ENCODE assay signal across 7 cellular contexts in genomic region chr9:42435717-42436300, GRCh38.
A peak's percentile ranks its signal among the peaks of the same experiment; 100 is the strongest.
DNase-seq lines count a peak whose midpoint lies in the region; ATAC-seq and TF ChIP-seq lines count a peak whose summit lies in the region.
"Not testable (repeated sequence)": the region's sequence is repeated elsewhere in the genome, so short reads cannot be mapped to it uniquely, and the experiment has no call there.

No MANE protein-coding gene starts in this region.

- not testable (repeated sequence) for H3K27ac Mint-ChIP-seq in endodermal cell; stimulated activated naive CD8-positive, alpha-beta T cell treated with anti-CD3 and anti-CD28 coated beads, Interleukin-15, amount 100 ng/mL, for 72 hours

- not testable (repeated sequence) for H4K91ac ChIP-seq in neuronal stem cell (ENCODE audit: low read depth, low read length, poor library complexity)

- H3K9me3 Mint-ChIP-seq in activated T-cell treated with anti-CD3 and anti-CD28 coated beads, Interleukin-2, amount 50 U/mL, for 4 hours; endodermal cell; stimulated activated naive CD8-positive, alpha-beta T cell treated with anti-CD3 and anti-CD28 coated beads, Interleukin-15, amount 100 ng/mL, for 72 hours: not testable (repeated sequence)

- TF ChIP-seq EP300 in SK-N-SH (IDR thresholded peaks at IDR 0.05; ENCODE audit: borderline replicate concordance in 1 of 2, low read depth in 1 of 2, low read length in 1 of 2), result not testable (repeated sequence)

- CTCF ChIA-PET in SK-N-SH (lab: Yijun Ruan, JAX), result not testable (repeated sequence)

- not testable (repeated sequence) for H3K79me2 ChIP-seq in SK-N-SH (ENCODE audit: insufficient read depth); mesendoderm (ENCODE audit: control insufficient read depth, insufficient read depth, low read length)

- H2AK5ac ChIP-seq in mesendoderm (ENCODE audit: low read length); neuronal stem cell (ENCODE audit: low read depth, low read length): not testable (repeated sequence)

- H3K56ac ChIP-seq in mesendoderm (ENCODE audit: low read length), result not testable (repeated sequence)

- not testable (repeated sequence) for H3K36me3 Mint-ChIP-seq in activated T-cell treated with anti-CD3 and anti-CD28 coated beads, Interleukin-2, amount 50 U/mL, for 4 hours (ENCODE audit: insufficient read depth); endodermal cell (ENCODE audit: low read depth)

- H4K5ac ChIP-seq in mesendoderm (ENCODE audit: low read length), result not testable (repeated sequence)

- POLR2A ChIA-PET in SK-N-SH (lab: Yijun Ruan, JAX), result not testable (repeated sequence)

- H4K20me1 ChIP-seq in SK-N-SH (ENCODE audit: insufficient read depth), result not testable (repeated sequence)

- H3K4me2 ChIP-seq in SK-N-SH, result peak overlapping the region; percentile 57; the same call in 1 of the 2 replicates
- not testable (repeated sequence) for H3K4me2 ChIP-seq in mesendoderm (ENCODE audit: low read length); neuronal stem cell (ENCODE audit: insufficient read depth, low read length, poor library complexity, severe bottlenecking)

- H3K36me3 ChIP-seq in SK-N-SH (replicated peaks in 1 of 2; ENCODE audit: control insufficient read depth in 1 of 2, insufficient read depth in 2 of 2, low read length in 1 of 2); endodermal cell (ENCODE audit: control insufficient read depth, insufficient read depth, low read length); mesendoderm (ENCODE audit: control insufficient read depth, insufficient read depth, low read length); neuronal stem cell (replicated peaks in 1 of 2; ENCODE audit: control insufficient read depth in 2 of 2, insufficient read depth in 2 of 2, low read length in 2 of 2): not testable (repeated sequence)

- not testable (repeated sequence) for H3K9me2 ChIP-seq in SK-N-SH

- not testable (repeated sequence) for H3K79me1 ChIP-seq in mesendoderm (ENCODE audit: low read length); neuronal stem cell (ENCODE audit: low read depth, low read length)

- not testable (repeated sequence) for H2AFZ ChIP-seq in SK-N-SH (ENCODE audit: low read depth); neuronal stem cell (ENCODE audit: low read length)

- H2BK120ac ChIP-seq in mesendoderm (ENCODE audit: low read depth, low read length); neuronal stem cell (ENCODE audit: low read depth, low read length): not testable (repeated sequence)

- H3K4ac ChIP-seq in mesendoderm (ENCODE audit: low read depth, low read length); neuronal stem cell (ENCODE audit: low read length): not testable (repeated sequence)

- not testable (repeated sequence) for H3K27me3 ChIP-seq in SK-N-SH (ENCODE audit: insufficient read depth); endodermal cell (ENCODE audit: control insufficient read depth, insufficient read depth, low read length, poor library complexity, severe bottlenecking); mesendoderm (ENCODE audit: insufficient read depth, low read length, poor library complexity); neuronal stem cell (ENCODE audit: control insufficient read depth in 3 of 3, insufficient read depth in 3 of 3, low read depth in 1 of 3, low read length in 3 of 3)

- H3K23ac ChIP-seq in mesendoderm (ENCODE audit: low read length); neuronal stem cell (ENCODE audit: low read depth, low read length, poor library complexity): not testable (repeated sequence)

- H3F3A ChIP-seq in SK-N-SH (replicated peaks; ENCODE audit: insufficient read depth), result not testable (repeated sequence)

- H3K27ac ChIP-seq in SK-N-SH (ENCODE audit: low read depth in 2 of 2, low read length in 1 of 2); mesendoderm (ENCODE audit: low read depth, low read length); neuronal stem cell (replicated peaks; ENCODE audit: low read length): not testable (repeated sequence)
- H3K27ac ChIP-seq in endodermal cell (ENCODE audit: low read depth, low read length), result peak overlapping the region; percentile 68

- not testable (repeated sequence) for H3K9ac ChIP-seq in SK-N-SH; endodermal cell (ENCODE audit: extremely low read depth, low read length, poor library complexity, severe bottlenecking); mesendoderm (ENCODE audit: low read length); neuronal stem cell (ENCODE audit: low read depth, low read length, poor library complexity)

- not testable (repeated sequence) for TF ChIP-seq CTCF in SK-N-SH (IDR thresholded peaks at IDR 0.05); endodermal cell (conservative IDR thresholded peaks at IDR 0.05)

- H4K8ac ChIP-seq in mesendoderm (ENCODE audit: low read depth, low read length); neuronal stem cell (ENCODE audit: low read depth, low read length): not testable (repeated sequence)

- ATAC-seq in activated T-cell treated with anti-CD3 and anti-CD28 coated beads, Interleukin-2, amount 50 U/mL, for 4 hours, result peak in 1 of 2 donors; percentile 33
- peak; percentile 53 for ATAC-seq in stimulated activated naive CD8-positive, alpha-beta T cell treated with anti-CD3 and anti-CD28 coated beads, Interleukin-15, amount 100 ng/mL, for 72 hours

- H3K4me1 ChIP-seq in SK-N-SH (ENCODE audit: control insufficient read depth in 1 of 2, insufficient read depth in 2 of 2, low read depth in 1 of 2, low read length in 1 of 2); endodermal cell (ENCODE audit: control insufficient read depth, insufficient read depth, low read length); mesendoderm (ENCODE audit: control insufficient read depth, low read depth, low read length); neuronal stem cell (ENCODE audit: control insufficient read depth in 2 of 2, insufficient read depth in 1 of 2, low read depth in 1 of 2, low read length in 2 of 2): not testable (repeated sequence)

- not testable (repeated sequence) for H2BK5ac ChIP-seq in mesendoderm (ENCODE audit: low read length); neuronal stem cell (ENCODE audit: low read length)

- not testable (repeated sequence) for H3K18ac ChIP-seq in mesendoderm (ENCODE audit: low read length)
- peak overlapping the region; percentile 83 for H3K18ac ChIP-seq in neuronal stem cell (ENCODE audit: low read length)

- H3K14ac ChIP-seq in neuronal stem cell (ENCODE audit: low read length), result not testable (repeated sequence)

- peak overlapping the region; percentile 35 for H3K4me3 Mint-ChIP-seq in activated T-cell treated with anti-CD3 and anti-CD28 coated beads, Interleukin-2, amount 50 U/mL, for 4 hours
- H3K4me3 Mint-ChIP-seq in endodermal cell; stimulated activated naive CD8-positive, alpha-beta T cell treated with anti-CD3 and anti-CD28 coated beads, Interleukin-15, amount 100 ng/mL, for 72 hours: not testable (repeated sequence)

- not testable (repeated sequence) for H3K27me3 Mint-ChIP-seq in activated T-cell treated with anti-CD3 and anti-CD28 coated beads, Interleukin-2, amount 50 U/mL, for 4 hours (ENCODE audit: low read depth); endodermal cell (ENCODE audit: insufficient read depth); stimulated activated naive CD8-positive, alpha-beta T cell treated with anti-CD3 and anti-CD28 coated beads, Interleukin-15, amount 100 ng/mL, for 72 hours

- DNase-seq in ELF-1 (ENCODE audit: low read depth, low spot score) (peak; percentile 9), endodermal cell (peak; percentile 47), mesendoderm (peak; percentile 0)
- DNase-seq in SK-N-SH; activated T-cell treated with anti-CD3 and anti-CD28 coated beads, Interleukin-2, amount 50 U/mL, for 4 hours; neuronal stem cell (ENCODE audit: low spot score); stimulated activated naive CD8-positive, alpha-beta T cell treated with anti-CD3 and anti-CD28 coated beads, Interleukin-15, amount 100 ng/mL, for 72 hours: not testable (repeated sequence)

- 43% methylated on average over 4 of the region's 4 CpGs for WGBS in SK-N-SH (ENCODE audit: low lambda C conversion rate)
- 92% methylated on average over 3 of the region's 4 CpGs; no CpG with 5 or more reads in 1 of the 2 experiments for WGBS in endodermal cell (ENCODE audit: insufficient coverage in 1 of 2, insufficient read length in 1 of 2), 2 experiments
- no CpG with 5 or more reads among the region's 4 CpGs for WGBS in mesendoderm (ENCODE audit: extremely low coverage, insufficient coverage, low lambda C conversion rate)
- WGBS in neuronal stem cell (ENCODE audit: extremely low coverage in 2 of 2, insufficient read length in 2 of 2, insufficient replicate concordance in 1 of 2), 2 donors, result no CpG with 5 or more reads among the region's 4 CpGs

- H3K9me3 ChIP-seq in SK-N-SH; endodermal cell (ENCODE audit: control insufficient read depth, low read length); neuronal stem cell (replicated peaks in 1 of 2; ENCODE audit: control insufficient read depth in 2 of 2, insufficient read depth in 1 of 2, low read depth in 1 of 2, low read length in 2 of 2): not testable (repeated sequence)

- not testable (repeated sequence) for TF ChIP-seq RAD21 in SK-N-SH (IDR thresholded peaks at IDR 0.05; ENCODE audit: low read length)

- peaks cover 24% of the 10 kb centered on the region for H3K4me1 Mint-ChIP-seq in activated T-cell treated with anti-CD3 and anti-CD28 coated beads, Interleukin-2, amount 50 U/mL, for 4 hours (ENCODE audit: low read depth)
- H3K4me1 Mint-ChIP-seq in endodermal cell, result peaks cover 21% of the 10 kb centered on the region
- not testable (repeated sequence) for H3K4me1 Mint-ChIP-seq in stimulated activated naive CD8-positive, alpha-beta T cell treated with anti-CD3 and anti-CD28 coated beads, Interleukin-15, amount 100 ng/mL, for 72 hours

- H2BK12ac ChIP-seq in neuronal stem cell (ENCODE audit: low read length), result not testable (repeated sequence)

- not testable (repeated sequence) for H3K4me3 ChIP-seq in SK-N-SH (ENCODE audit: low read depth in 2 of 2, low read length in 1 of 2); endodermal cell (ENCODE audit: low read length); mesendoderm (ENCODE audit: low read length); neuronal stem cell (ENCODE audit: low read length in 2 of 2)

- H2BK15ac ChIP-seq in mesendoderm (replicated peaks; ENCODE audit: low read depth); neuronal stem cell (ENCODE audit: low read length): not testable (repeated sequence)
